Comparison of ENCODE assay signal across 21 cellular contexts in genomic region chr10:34748767-34749166, GRCh38.
"Had no signal": no experiment of that assay in that cellular context is flagged by ENCODE, and none has a peak within 500 bp of the region (broad histone marks: within the 10 kb centered on the region; RNA-seq: fewer than 3 reads in every experiment).

No MANE protein-coding gene starts in this region.

- H3K9me3 ChIP-seq: lower lobe of right lung, prostate gland, thoracic aorta, vagina had no signal

- H3K27me3 ChIP-seq: foreskin keratinocyte, vagina had no signal

- H3K36me3 Mint-ChIP-seq: activated naive CD8-positive, alpha-beta T cell treated with anti-CD3 and anti-CD28 coated beads for 36 hours; mesothelial cell of epicardium; naive thymus-derived CD8-positive, alpha-beta T cell; type B pancreatic cell had no signal

- DNase-seq: activated CD4-positive, alpha-beta T cell treated with anti-CD3 and anti-CD28 coated beads for 4 hours; activated CD4-positive, alpha-beta T cell treated with anti-CD3 and anti-CD28 coated beads, Interleukin-2, amount 50 U/mL, for 48 hours; activated CD4-positive, CD25-positive, alpha-beta regulatory T cell; activated CD8-positive, alpha-beta memory T cell treated with anti-CD3 and anti-CD28 coated beads, Interleukin-2, amount 50 U/mL, for 48 hours; activated naive CD4-positive, alpha-beta T cell; activated naive CD8-positive, alpha-beta T cell treated with anti-CD3 and anti-CD28 coated beads for 36 hours; activated T-cell treated with anti-CD3 and anti-CD28 coated beads, Interleukin-2, amount 50 U/mL, for 4 hours; cortex of kidney; foreskin keratinocyte; kidney; lower lobe of right lung; naive thymus-derived CD8-positive, alpha-beta T cell; stimulated activated CD4-positive, alpha-beta T cell treated with anti-CD3 and anti-CD28 coated beads, Interleukin-2, amount 100 ng/mL, for 48 hours; stimulated activated CD8-positive, alpha-beta memory T cell treated with anti-CD3 and anti-CD28 coated beads, Interleukin-4, amount 100 ng/mL, for 48 hours; stimulated activated naive CD4-positive, alpha-beta T cell treated with Interleukin-2 at 50 U/mL for 16 hours had no signal

- ATAC-seq: activated T-cell treated with anti-CD3 and anti-CD28 coated beads, Interleukin-2, amount 50 U/mL, for 4 hours; foreskin keratinocyte; naive thymus-derived CD8-positive, alpha-beta T cell had no signal

- H3K27me3 Mint-ChIP-seq: type B pancreatic cell had no signal

- H3K27ac Mint-ChIP-seq: activated naive CD8-positive, alpha-beta T cell treated with anti-CD3 and anti-CD28 coated beads for 36 hours; activated T-helper 2 cell treated with anti-CD3 and anti-CD28 coated beads, Interferon-gamma antibody, Interleukin-2, Interleukin-4, amounts not matched to agents 10 μg/mL and 5 μg/mL and 100 μg/mL, durations not matched to agents 14 hours and 24 hours and 36 hours; mesothelial cell of epicardium; naive thymus-derived CD8-positive, alpha-beta T cell; type B pancreatic cell had no signal

- H3K9me3 Mint-ChIP-seq: activated naive CD8-positive, alpha-beta T cell treated with anti-CD3 and anti-CD28 coated beads for 36 hours; activated T-cell treated with anti-CD3 and anti-CD28 coated beads, Interleukin-2, amount 50 U/mL, for 4 hours; activated T-helper 2 cell treated with anti-CD3 and anti-CD28 coated beads, Interferon-gamma antibody, Interleukin-2, Interleukin-4, amounts not matched to agents 10 μg/mL and 5 μg/mL and 100 μg/mL, durations not matched to agents 14 hours and 24 hours and 36 hours; mesothelial cell of epicardium; naive thymus-derived CD8-positive, alpha-beta T cell; type B pancreatic cell had no signal

- H3K4me3 Mint-ChIP-seq: activated naive CD8-positive, alpha-beta T cell treated with anti-CD3 and anti-CD28 coated beads for 36 hours; activated T-cell treated with anti-CD3 and anti-CD28 coated beads, Interleukin-2, amount 50 U/mL, for 4 hours; mesothelial cell of epicardium; naive thymus-derived CD8-positive, alpha-beta T cell; type B pancreatic cell had no signal

- H3K4me3 ChIP-seq: lower lobe of right lung, prostate gland, thoracic aorta, vagina had no signal

- H3K36me3 ChIP-seq: lower lobe of right lung, prostate gland, thoracic aorta, vagina had no signal

- H3K27ac ChIP-seq: foreskin keratinocyte, lower lobe of right lung, prostate gland, thoracic aorta, vagina had no signal

- H3K4me1 Mint-ChIP-seq: activated naive CD8-positive, alpha-beta T cell treated with anti-CD3 and anti-CD28 coated beads for 36 hours had no signal
